Comparison of ENCODE assay signal across 30 cellular contexts in genomic region chr11:38130514-38130913, GRCh38.
"Had no signal": no experiment of that assay in that cellular context is flagged by ENCODE, and none has a peak within 500 bp of the region (broad histone marks: within the 10 kb centered on the region; RNA-seq: fewer than 3 reads in every experiment).

No MANE protein-coding gene starts in this region.

- H3K9me3 ChIP-seq: lower lobe of right lung, neutrophil, ovary, right atrium auricular region, right lobe of liver, stomach, testis, thyroid gland, upper lobe of left lung, vagina had no signal

- H3K27me3 Mint-ChIP-seq: naive B cell; stimulated activated naive B cell treated with anti-CD40 and anti-IgM and Interleukin-4, amounts not matched to agents 10 μg/mL and 1 μg/mL and 100 μg/mL, for 72 hours had no signal

- H3K36me3 ChIP-seq: left lung, lower lobe of right lung, neutrophil, ovary, right atrium auricular region, right lobe of liver, stomach, thyroid gland, transverse colon, upper lobe of left lung, vagina had no signal

- H3K4me1 ChIP-seq: left lung, lower lobe of right lung, right atrium auricular region, right lobe of liver, stomach, testis, thyroid gland, transverse colon, upper lobe of left lung, vagina had no signal

- H3K4me1 Mint-ChIP-seq: immature natural killer cell; naive B cell; natural killer cell; stimulated activated naive B cell treated with anti-CD40 and anti-IgM and Interleukin-4, amounts not matched to agents 10 μg/mL and 1 μg/mL and 100 μg/mL, for 72 hours had no signal

- H3K27me3 ChIP-seq: left lung, neutrophil, ovary, right atrium auricular region, right lobe of liver, stomach, testis, thyroid gland, transverse colon, upper lobe of left lung, vagina had no signal

- H3K27ac ChIP-seq: left lung, lower lobe of right lung, neutrophil, ovary, right atrium auricular region, right lobe of liver, stomach, testis, thyroid gland, transverse colon, upper lobe of left lung, vagina had no signal

- DNase-seq: hypothalamus; immature natural killer cell; kidney; left colon; left lung; lower lobe of right lung; mammary epithelial cell; mesendoderm; naive B cell; natural killer cell; occipital lobe; ovary; right lobe of liver; stimulated activated CD4-positive, alpha-beta T cell treated with anti-CD3 and anti-CD28 coated beads, Interleukin-12 subunit alpha, Interleukin-12 subunit beta, amount 100 ng/mL, for 4 hours; stimulated activated CD4-positive, alpha-beta T cell treated with anti-CD3 and anti-CD28 coated beads, Interleukin-15, amount 100 ng/mL, for 24 hours; stimulated activated CD4-positive, alpha-beta T cell treated with anti-CD3 and anti-CD28 coated beads, Interleukin-2, amount 100 ng/mL, for 24 hours; stimulated activated CD4-positive, alpha-beta T cell treated with anti-CD3 and anti-CD28 coated beads, Interleukin-4, amount 100 ng/mL, for 1 hour; stimulated activated naive B cell treated with anti-CD40 and anti-IgM and Interleukin-4, amounts not matched to agents 10 μg/mL and 1 μg/mL and 100 μg/mL, for 72 hours; stimulated activated naive CD8-positive, alpha-beta T cell treated with anti-CD3 and anti-CD28 coated beads, Interleukin-15, Interleukin-2, amounts not matched to agents 100 U/mL and 50 U/mL, for 24 hours; stomach; testis; thyroid gland; transverse colon; upper lobe of left lung had no signal

- H3K4me3 ChIP-seq: left lung, lower lobe of right lung, ovary, right atrium auricular region, right lobe of liver, stomach, testis, thyroid gland, transverse colon, upper lobe of left lung, vagina had no signal

- H3K36me3 Mint-ChIP-seq: naive B cell; natural killer cell; stimulated activated naive B cell treated with anti-CD40 and anti-IgM and Interleukin-4, amounts not matched to agents 10 μg/mL and 1 μg/mL and 100 μg/mL, for 72 hours had no signal

- H3K27ac Mint-ChIP-seq: immature natural killer cell; mesothelial cell of epicardium; naive B cell; natural killer cell; progenitor cell of endocrine pancreas; stimulated activated naive B cell treated with anti-CD40 and anti-IgM and Interleukin-4, amounts not matched to agents 10 μg/mL and 1 μg/mL and 100 μg/mL, for 72 hours had no signal

- H3K4me3 Mint-ChIP-seq: immature natural killer cell; mesothelial cell of epicardium; naive B cell; natural killer cell; neural crest cell; stimulated activated naive B cell treated with anti-CD40 and anti-IgM and Interleukin-4, amounts not matched to agents 10 μg/mL and 1 μg/mL and 100 μg/mL, for 72 hours had no signal

- ATAC-seq: left colon; left lung; lower lobe of right lung; natural killer cell; right lobe of liver; stimulated activated naive B cell treated with anti-CD40 and anti-IgM and Interleukin-4, amounts not matched to agents 10 μg/mL and 1 μg/mL and 100 μg/mL, for 72 hours; stimulated activated naive CD8-positive, alpha-beta T cell treated with anti-CD3 and anti-CD28 coated beads, Interleukin-15, Interleukin-2, amounts not matched to agents 100 U/mL and 50 U/mL, for 24 hours had no signal
